20 cellular contexts compared by ENCODE assay signal in genomic region chr4:120699354-120699753, GRCh38.
DNase-seq lines count a peak whose midpoint lies in the region; ATAC-seq, FAIRE-seq and TF ChIP-seq lines count a peak whose summit lies in the region.
"Had no signal": no experiment of that assay in that cellular context is flagged by ENCODE, and none has a peak within 500 bp of the region (broad histone marks: within the 10 kb centered on the region; RNA-seq: fewer than 3 reads in every experiment).

No MANE protein-coding gene starts in this region.

- no peaks in the 10 kb centered on the region for H3K27me3 ChIP-seq in H1 (replicated peaks in 1 of 4; ENCODE audit: control insufficient read depth in 3 of 4, extremely low read depth in 1 of 4, insufficient read depth in 3 of 4, low read length in 3 of 4)
- H3K27me3 ChIP-seq in left ventricle myocardium inferior (ENCODE audit: low read depth): no peaks in the 10 kb centered on the region
- no peaks in the 10 kb centered on the region for H3K27me3 ChIP-seq in prostate gland (replicated peaks; ENCODE audit: insufficient read depth)
- H3K27me3 ChIP-seq: BE2C had no signal

- H3K79me1 ChIP-seq in H1 (ENCODE audit: low read depth, low read length): no peaks in the 10 kb centered on the region

- no peak overlapping the region for H2AFZ ChIP-seq in H1 (ENCODE audit: low read length)
- H2AFZ ChIP-seq: GM23338 had no signal

- intact Hi-C loops in left ventricle myocardium inferior (cut with micrococcal nuclease) (no loop called here), prostate gland (cut with DNase I) (no loop called here)

- H3K9ac ChIP-seq in H1 (replicated peaks in 1 of 4; ENCODE audit: extremely low read depth in 1 of 4, low read depth in 3 of 4, low read length in 3 of 4): no peak overlapping the region

- H3K14ac ChIP-seq in H1 (ENCODE audit: insufficient read length): no peak overlapping the region

- H2BK120ac ChIP-seq in H1 (replicated peaks; ENCODE audit: low read depth, low read length): no peak overlapping the region

- no peak overlapping the region for H2BK20ac ChIP-seq in H1 (ENCODE audit: low read length)

- peak; percentile 19 for FAIRE-seq in H1 (lab: Jason Lieb, UNC)
- FAIRE-seq: D721Med, HTR-8/SVneo had no signal

- no peaks in the 10 kb centered on the region for H3K23me2 ChIP-seq in H1 (ENCODE audit: low read depth, low read length)

- H3K79me2 ChIP-seq in H1 (ENCODE audit: control insufficient read depth in 1 of 2, insufficient read depth in 2 of 2, low read length in 2 of 2): no peaks in the 10 kb centered on the region

- TF ChIP-seq POLR2A in H1 (IDR thresholded peaks at IDR 0.05; ENCODE audit: control extremely low read depth in 1 of 2, low read depth in 2 of 2, low read length in 2 of 2): no peak
- TF ChIP-seq POLR2A in prostate gland (IDR thresholded peaks at IDR 0.05): no peak

- no peak overlapping the region for H3K23ac ChIP-seq in H1 (ENCODE audit: insufficient read length)

- CTCF ChIA-PET in H1 (lab: Charles Lee; ENCODE audit: partially characterized antibody): no interaction called here

- TF ChIP-seq CTCF in LNCaP clone FGC (IDR thresholded peaks at IDR 0.05; ENCODE audit: control insufficient read depth, extremely low read depth, insufficient read depth) (no peak), H1 (IDR thresholded peaks at IDR 0.05; ENCODE audit: control extremely low read depth in 1 of 3, insufficient read depth in 1 of 3, low read depth in 1 of 3, low read length in 3 of 3) (no peak), left ventricle myocardium inferior (IDR thresholded peaks at IDR 0.05; ENCODE audit: borderline replicate concordance) (no peak), prostate gland (IDR thresholded peaks at IDR 0.05) (no peak)

- TF ChIP-seq RAD21 in H1 (IDR thresholded peaks at IDR 0.05 in 1 of 2, conservative IDR thresholded peaks at IDR 0.05 in 1 of 2; ENCODE audit: low read depth in 2 of 2, low read length in 2 of 2): no peak

- H3K36me3 ChIP-seq in H1 (ENCODE audit: control insufficient read depth in 2 of 4, insufficient read depth in 4 of 4, low read length in 3 of 4) (no peaks in the 10 kb centered on the region; a peak in 1 of 8 replicates), left ventricle myocardium inferior (no peaks in the 10 kb centered on the region), prostate gland (no peaks in the 10 kb centered on the region)
- H3K36me3 ChIP-seq: BE2C had no signal

- H3K27ac ChIP-seq in H1 (ENCODE audit: low read depth, low read length) (no peak overlapping the region), left ventricle myocardium inferior (replicated peaks) (peak overlapping the region; percentile 66), prostate gland (no peak overlapping the region)

- no peak overlapping the region for H2BK5ac ChIP-seq in H1 (ENCODE audit: low read depth, low read length)

- H2BK12ac ChIP-seq in H1 (ENCODE audit: low read depth, low read length): no peak overlapping the region

- H3K4ac ChIP-seq in H1 (replicated peaks; ENCODE audit: insufficient read length, low read depth, low read length): no peak overlapping the region

- no peak overlapping the region for H3K56ac ChIP-seq in H1 (replicated peaks; ENCODE audit: insufficient read length, low read depth, low read length)

- WGBS in H1 (ENCODE audit: extremely low coverage in 1 of 2, insufficient coverage in 1 of 2, insufficient read length in 1 of 2, insufficient replicate concordance in 2 of 2, low coverage in 1 of 2, low lambda C conversion rate in 2 of 2, missing lambda C conversion rate in 1 of 2), 2 experiments: 86% methylated on average over 1 of the region's 1 CpG; no CpG with 5 or more reads in 1 of the 2 experiments
- WGBS in prostate gland: 69% methylated on average over 1 of the region's 1 CpG

- no peak overlapping the region for H4K5ac ChIP-seq in H1 (ENCODE audit: insufficient read length, low read depth, low read length)

- H2AK5ac ChIP-seq in H1 (ENCODE audit: low read depth, low read length): 0 out of 2 replicates have a peak overlapping the region, but pooled peaks have one; percentile 82

- no peak overlapping the region for H2BK15ac ChIP-seq in H1 (ENCODE audit: low read length)

- no peaks in the 10 kb centered on the region for H3K9me3 ChIP-seq in H1 (ENCODE audit: insufficient read depth in 2 of 2, low read depth in 1 of 2, low read length in 1 of 2)
- H3K9me3 ChIP-seq in left ventricle myocardium inferior (replicated peaks): peaks cover 8% of the 10 kb centered on the region
- no peaks in the 10 kb centered on the region for H3K9me3 ChIP-seq in prostate gland
- H3K9me3 ChIP-seq: BE2C, Caco-2 had no signal

- no peak overlapping the region for H4K8ac ChIP-seq in H1 (ENCODE audit: extremely low read depth, insufficient read depth, low read length)

- DNase-seq in LNCaP clone FGC (ENCODE audit: low read depth) (peak; percentile 59), H1 (ENCODE audit: low read depth in 1 of 2, low spot score in 2 of 2) (no peak), left ventricle myocardium inferior (peak; percentile 43), prostate gland (ENCODE audit: low spot score) (peak; percentile 20), SKM-1 treated with dmso at 0.1 percent for 144 hours (lab: John Stamatoyannopoulos, UW; ENCODE audit: unreplicated experiment) (no peak)
- DNase-seq: ACHN; BE2C; C1 segment of cervical spinal cord; Caco-2; CD4-positive, alpha-beta T cell; DMS79; GDM1; H7; HFFc6; IMR-90 had no signal

- no peak overlapping the region for H3K18ac ChIP-seq in H1 (ENCODE audit: extremely low read depth, low read length)

- TF ChIP-seq EP300 in H1 (IDR thresholded peaks at IDR 0.05; ENCODE audit: borderline replicate concordance in 1 of 2, low read depth in 2 of 2, low read length in 2 of 2): no peak

- no peak overlapping the region for H4K91ac ChIP-seq in H1 (replicated peaks; ENCODE audit: insufficient read length, low read length)

- ATAC-seq in HG02885 (IDR thresholded peaks at IDR 0.05; ENCODE audit: poor library complexity, unreplicated experiment): no peak
- ATAC-seq: GM23338, HCT116 had no signal

- POLR2A ChIA-PET in H1 (lab: Charles Lee; ENCODE audit: partially characterized antibody): no interaction called here

- no peaks in the 10 kb centered on the region for H4K20me1 ChIP-seq in H1 (replicated peaks in 1 of 2; ENCODE audit: control insufficient read depth in 1 of 2, insufficient read depth in 2 of 2, low read length in 2 of 2)

- H3K4me1 ChIP-seq in H1 (replicated peaks in 1 of 4; ENCODE audit: control insufficient read depth in 3 of 4, insufficient read depth in 4 of 4, low read length in 3 of 4) (no peaks in the 10 kb centered on the region), left ventricle myocardium inferior (peaks cover 43% of the 10 kb centered on the region), prostate gland (replicated peaks) (no peaks in the 10 kb centered on the region)
- H3K4me1 ChIP-seq: Caco-2 had no signal

- H3K4me2 ChIP-seq in H1 (ENCODE audit: insufficient read depth in 1 of 2, low read depth in 2 of 2, low read length in 2 of 2): no peak overlapping the region
- H3K4me2 ChIP-seq: GM23338 had no signal

- H3K4me3 ChIP-seq in LNCaP clone FGC (ENCODE audit: low read depth, low read length) (no peak overlapping the region), H1 (ENCODE audit: extremely low read depth in 1 of 4, insufficient read depth in 2 of 4, low read depth in 3 of 4, low read length in 4 of 4) (no peak overlapping the region), left ventricle myocardium inferior (no peak overlapping the region), prostate gland (no peak overlapping the region)
- H3K4me3 ChIP-seq: GM23338 had no signal

TF ChIP-seq in H1, 55 proteins besides CTCF, POLR2A, EP300 and RAD21:
- no peak for TF ChIP-seq POU5F1 (IDR thresholded peaks at IDR 0.05; ENCODE audit: low read depth, low read length)
- TF ChIP-seq, protein P1, sequence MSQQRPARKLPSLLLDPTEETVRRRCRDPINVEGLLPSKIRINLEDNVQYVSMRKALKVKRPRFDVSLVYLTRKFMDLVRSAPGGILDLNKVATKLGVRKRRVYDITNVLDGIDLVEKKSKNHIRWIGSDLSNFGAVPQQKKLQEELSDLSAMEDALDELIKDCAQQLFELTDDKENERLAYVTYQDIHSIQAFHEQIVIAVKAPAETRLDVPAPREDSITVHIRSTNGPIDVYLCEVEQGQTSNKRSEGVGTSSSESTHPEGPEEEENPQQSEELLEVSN (IDR thresholded peaks at IDR 0.05): no peak
- no peak for TF ChIP-seq RFX5 (IDR thresholded peaks at IDR 0.05; ENCODE audit: borderline replicate concordance, low read depth, low read length)
- TF ChIP-seq CTBP2 (IDR thresholded peaks at IDR 0.05; ENCODE audit: borderline replicate concordance, insufficient read depth, insufficient read length, low read length): no peak
- no peak for TF ChIP-seq ASH2L (IDR thresholded peaks at IDR 0.05; ENCODE audit: low read length)
- TF ChIP-seq, protein P2, sequence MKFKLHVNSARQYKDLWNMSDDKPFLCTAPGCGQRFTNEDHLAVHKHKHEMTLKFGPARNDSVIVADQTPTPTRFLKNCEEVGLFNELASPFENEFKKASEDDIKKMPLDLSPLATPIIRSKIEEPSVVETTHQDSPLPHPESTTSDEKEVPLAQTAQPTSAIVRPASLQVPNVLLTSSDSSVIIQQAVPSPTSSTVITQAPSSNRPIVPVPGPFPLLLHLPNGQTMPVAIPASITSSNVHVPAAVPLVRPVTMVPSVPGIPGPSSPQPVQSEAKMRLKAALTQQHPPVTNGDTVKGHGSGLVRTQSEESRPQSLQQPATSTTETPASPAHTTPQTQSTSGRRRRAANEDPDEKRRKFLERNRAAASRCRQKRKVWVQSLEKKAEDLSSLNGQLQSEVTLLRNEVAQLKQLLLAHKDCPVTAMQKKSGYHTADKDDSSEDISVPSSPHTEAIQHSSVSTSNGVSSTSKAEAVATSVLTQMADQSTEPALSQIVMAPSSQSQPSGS (IDR thresholded peaks at IDR 0.05; ENCODE audit: low read length): no peak
- no peak for TF ChIP-seq SIN3A (conservative IDR thresholded peaks at IDR 0.05 in 1 of 2, IDR thresholded peaks at IDR 0.05 in 1 of 2; ENCODE audit: low read depth in 1 of 2, low read length in 2 of 2)
- TF ChIP-seq CHD2 (IDR thresholded peaks at IDR 0.05; ENCODE audit: low read length): no peak
- TF ChIP-seq TAF1 (IDR thresholded peaks at IDR 0.05; ENCODE audit: low read depth, low read length): no peak
- no peak for TF ChIP-seq NRF1 (IDR thresholded peaks at IDR 0.05; ENCODE audit: low read depth, low read length)
- no peak for TF ChIP-seq BRCA1 (IDR thresholded peaks at IDR 0.05; ENCODE audit: low read depth, low read length)
- TF ChIP-seq SP4 (IDR thresholded peaks at IDR 0.05; ENCODE audit: low read length): no peak
TF ChIP-seq in H1: peak in this region for 0.

Comparison
In these comparisons a context has a peak if more than half of its experiments do, and no peak if none do; other contexts are left out.
1. DNase-seq: peak in LNCaP clone FGC (single experiment), left ventricle myocardium inferior (single experiment) and prostate gland (single experiment); none in H1 (0 of 2) and SKM-1 treated with dmso at 0.1 percent for 144 hours (single experiment).